Comparison of ENCODE assay signal across 20 cellular contexts in the genomic region with DNA sequence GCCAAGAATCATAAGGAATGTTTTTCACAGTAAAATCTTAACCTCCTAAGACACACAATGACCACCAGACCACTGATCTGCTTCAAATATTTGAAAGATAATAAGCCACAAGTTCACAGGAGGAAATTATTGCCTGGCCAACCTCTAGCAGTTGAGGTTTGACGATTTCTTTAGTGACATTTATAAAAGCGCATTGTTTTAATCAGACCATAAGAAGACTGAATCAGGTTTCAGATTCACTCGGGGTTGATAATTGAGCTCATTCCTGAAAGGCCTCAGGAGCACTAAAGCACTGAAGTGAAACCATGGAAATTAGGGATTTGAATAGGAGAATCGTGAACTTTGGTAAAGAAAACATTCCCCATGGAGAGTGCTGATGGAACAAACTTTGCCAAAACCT.
"Had no signal": no experiment of that assay in that cellular context is flagged by ENCODE, and none has a peak within 500 bp of the region (broad histone marks: within the 10 kb centered on the region; RNA-seq: fewer than 3 reads in every experiment).

No MANE protein-coding gene starts in this region.

- H3K27ac ChIP-seq: adrenal gland, coronary artery, gastrocnemius medialis, pancreas, thyroid gland, vagina had no signal

- H3K36me3 Mint-ChIP-seq: activated CD4-positive, alpha-beta memory T cell treated with anti-CD3 and anti-CD28 coated beads for 36 hours; brain; stimulated activated naive B cell treated with anti-CD40 and anti-IgM and Interleukin-4, amounts not matched to agents 10 μg/mL and 1 μg/mL and 100 μg/mL, for 72 hours had no signal

- H3K4me3 Mint-ChIP-seq: activated CD4-positive, alpha-beta memory T cell treated with anti-CD3 and anti-CD28 coated beads for 36 hours; activated CD4-positive, alpha-beta T cell treated with anti-CD3 and anti-CD28 coated beads for 36 hours; activated T-cell treated with anti-CD3 and anti-CD28 coated beads, Interleukin-2, amount 50 U/mL, for 4 hours; neural crest cell; stimulated activated naive B cell treated with anti-CD40 and anti-IgM and Interleukin-4, amounts not matched to agents 10 μg/mL and 1 μg/mL and 100 μg/mL, for 72 hours; T-helper 17 cell had no signal

- H3K4me1 ChIP-seq: adrenal gland, gastrocnemius medialis, pancreas, thyroid gland, vagina had no signal

- H3K27me3 ChIP-seq: adrenal gland, gastrocnemius medialis, pancreas, thyroid gland, vagina had no signal

- H3K36me3 ChIP-seq: adrenal gland, gastrocnemius medialis, pancreas, thyroid gland, vagina had no signal

- H3K27ac Mint-ChIP-seq: activated CD4-positive, alpha-beta memory T cell treated with anti-CD3 and anti-CD28 coated beads for 36 hours; activated CD4-positive, alpha-beta T cell treated with anti-CD3 and anti-CD28 coated beads for 36 hours; stimulated activated naive B cell treated with anti-CD40 and anti-IgM and Interleukin-4, amounts not matched to agents 10 μg/mL and 1 μg/mL and 100 μg/mL, for 72 hours; T-helper 17 cell had no signal

- H3K4me3 ChIP-seq: adrenal gland, coronary artery, gastrocnemius medialis, pancreas, thyroid gland, vagina had no signal

- H3K4me1 Mint-ChIP-seq: activated CD4-positive, alpha-beta T cell treated with anti-CD3 and anti-CD28 coated beads for 36 hours; T-helper 17 cell had no signal

- ATAC-seq: activated CD4-positive, alpha-beta T cell treated with anti-CD3 and anti-CD28 coated beads for 36 hours; activated T-cell treated with anti-CD3 and anti-CD28 coated beads, Interleukin-2, amount 50 U/mL, for 4 hours; gastrocnemius medialis; pancreas; stimulated activated naive B cell treated with anti-CD40 and anti-IgM and Interleukin-4, amounts not matched to agents 10 μg/mL and 1 μg/mL and 100 μg/mL, for 72 hours; T-helper 17 cell had no signal

- DNase-seq: activated CD4-positive, alpha-beta memory T cell treated with anti-CD3 and anti-CD28 coated beads for 36 hours; activated CD4-positive, alpha-beta T cell treated with anti-CD3 and anti-CD28 coated beads for 36 hours; activated effector memory CD4-positive, alpha-beta T cell treated with Interleukin-2 at 50 U/mL for 16 hours; activated naive CD4-positive, alpha-beta T cell treated with anti-CD3 and anti-CD28 coated beads, Interleukin-2, amount 50 U/mL, for 16 hours; activated T-cell treated with anti-CD3 and anti-CD28 coated beads, Interleukin-2, amount 50 U/mL, for 4 hours; central memory CD4-positive, alpha-beta T cell; effector CD8-positive, alpha-beta T cell; gastrocnemius medialis; islet precursor cell; mesendoderm; pancreas; stimulated activated CD4-positive, alpha-beta T cell treated with anti-CD3 and anti-CD28 coated beads, Interleukin-2, amount 100 ng/mL, for 48 hours; stimulated activated naive B cell treated with anti-CD40 and anti-IgM and Interleukin-4, amounts not matched to agents 10 μg/mL and 1 μg/mL and 100 μg/mL, for 72 hours; T-helper 17 cell; thyroid gland had no signal

- H3K9me3 ChIP-seq: adrenal gland, gastrocnemius medialis, pancreas, thyroid gland, vagina had no signal

- H3K9me3 Mint-ChIP-seq: activated T-cell treated with anti-CD3 and anti-CD28 coated beads, Interleukin-2, amount 50 U/mL, for 4 hours had no signal
